ENCODE assay signal across 8 cellular contexts in genomic region chr16:69726313-69727060, GRCh38. TPM values are rescaled to one million over a fixed set of nuclear protein-coding genes. Genes with fewer than 3 reads are reported as not detected.
DNase-seq lines count a peak whose midpoint lies in the region; FAIRE-seq and TF ChIP-seq lines count a peak whose summit lies in the region.

NQO1 (minus strand) TSS chr16:69726560; CDS start chr16:69726439, 121 bp downstream.

- peak within 1 kb of the TSS; percentile 62 for H3K9ac ChIP-seq in ES-I3 (ENCODE audit: low read depth, low read length)
- peak within 1 kb of the TSS; percentile 41 for H3K9ac ChIP-seq in SK-N-MC (ENCODE audit: insufficient read length)

- peaks cover 7% of the 10 kb centered on the region for H3K4me1 ChIP-seq in ES-I3 (ENCODE audit: insufficient read depth, low read length)

- no peaks in the 10 kb centered on the region for H3K27me3 ChIP-seq in MG63

- TF ChIP-seq POLR2A in H54 (IDR thresholded peaks at IDR 0.05; ENCODE audit: low read depth, low read length) = peak; percentile 94

- H3K4me3 ChIP-seq in MG63 (peak within 1 kb of the TSS; percentile 63), SK-N-MC (peak within 1 kb of the TSS; percentile 75)

- FAIRE-seq in H54 (lab: Jason Lieb, UNC) = peak; percentile 62

- H3K36me3 ChIP-seq in ES-I3 (ENCODE audit: insufficient read depth, low read length) (no peaks in the 10 kb centered on the region), MG63 (no peaks in the 10 kb centered on the region; the same call in 1 of the 2 replicates), SK-N-MC (ENCODE audit: insufficient read depth, low read length) (no peaks in the 10 kb centered on the region)

- no peaks in the 10 kb centered on the region for H3K9me3 ChIP-seq in ES-I3 (ENCODE audit: control insufficient read depth, insufficient read depth, low read length)
- no peaks in the 10 kb centered on the region for H3K9me3 ChIP-seq in MG63
- no peaks in the 10 kb centered on the region for H3K9me3 ChIP-seq in SK-N-MC (ENCODE audit: low read depth, low read length)

- H3K27ac ChIP-seq in SK-N-MC (peak within 1 kb of the TSS; percentile 81), temporal lobe (ENCODE audit: low read depth, low read length) (peak within 1 kb of the TSS; percentile 69)

- DNase-seq in H54 (ENCODE audit: insufficient read length, low spot score) (peak; percentile 91), MG63 (peak; percentile 97), SK-N-MC (ENCODE audit: low read depth, low spot score) (peak; percentile 16), globus pallidus (ENCODE audit: low spot score) (peak; percentile 87), occipital lobe (lab: John Stamatoyannopoulos, UW) (peak; percentile 89)
- DNase-seq in activated naive CD4-positive, alpha-beta T cell treated with anti-CD3 and anti-CD28 coated beads, Interleukin-2, amount 50 U/mL, for 16 hours = peak; percentile 86

RNA-seq across cellular contexts. Expression of gene NQO1, which starts in this region (rescaled TPM):
- total RNA-seq in MG63 (2014; rRNA removed; shearing (Covaris generic); ENCODE audit: low replicate concordance) = 157 and 197 TPM in 2 replicates
- total RNA-seq in occipital lobe (8.4 TPM), temporal lobe (6.1 TPM)

Comparison
In these comparisons a context has a peak if more than half of its experiments do, and no peak if none do; other contexts are left out.
1. Peak in every context shown above with its lines: DNase-seq, H3K4me3 ChIP-seq and H3K27ac ChIP-seq.
2. RNA of gene NQO1 (total RNA-seq): 157 to 197 TPM in MG63; 8.4 TPM in occipital lobe (single experiment) and 6.1 TPM in temporal lobe (single experiment); every median in the first group is over 10 times any median in the second.
3. DNase-seq: peak in every context shown above with its lines; median percentile 97 in MG63; 91 in H54; 89 in occipital lobe; 87 in globus pallidus; 86 in activated naive CD4-positive, alpha-beta T cell treated with anti-CD3 and anti-CD28 coated beads, Interleukin-2, amount 50 U/mL, for 16 hours; 16 in SK-N-MC.